Comparison of ENCODE assay signal across 1 cellular context in the genomic region with DNA sequence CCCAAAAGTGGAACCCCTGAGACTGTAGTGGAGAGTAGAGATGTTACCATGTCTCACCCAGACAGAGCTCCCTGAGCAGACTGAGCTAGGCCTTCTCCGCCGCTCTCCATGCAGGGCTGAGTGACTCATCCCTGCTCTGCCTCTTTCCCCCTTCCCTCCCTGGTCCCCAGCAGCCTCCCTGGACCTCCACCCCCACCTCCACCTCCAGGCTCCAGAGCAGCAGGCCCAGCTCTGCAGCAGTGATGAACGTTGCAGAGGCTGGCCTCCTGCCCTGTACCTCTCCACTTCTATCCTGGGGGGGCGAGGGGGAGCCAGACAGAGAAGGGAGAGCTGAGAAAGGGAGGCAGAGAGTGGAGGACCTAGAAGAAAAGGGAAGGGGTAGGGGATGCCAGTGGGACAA.
TF ChIP-seq lines count a peak whose summit lies in the region.

No MANE protein-coding gene starts in this region.

TF ChIP-seq in H1, 55 proteins besides CTCF, POLR2A, EP300 and RAD21 (continued from another document):
- no peak for TF ChIP-seq KDM5A (IDR thresholded peaks at IDR 0.05; ENCODE audit: low read length)
